ENCODE assay signal across 1 cellular context in the genomic region with DNA sequence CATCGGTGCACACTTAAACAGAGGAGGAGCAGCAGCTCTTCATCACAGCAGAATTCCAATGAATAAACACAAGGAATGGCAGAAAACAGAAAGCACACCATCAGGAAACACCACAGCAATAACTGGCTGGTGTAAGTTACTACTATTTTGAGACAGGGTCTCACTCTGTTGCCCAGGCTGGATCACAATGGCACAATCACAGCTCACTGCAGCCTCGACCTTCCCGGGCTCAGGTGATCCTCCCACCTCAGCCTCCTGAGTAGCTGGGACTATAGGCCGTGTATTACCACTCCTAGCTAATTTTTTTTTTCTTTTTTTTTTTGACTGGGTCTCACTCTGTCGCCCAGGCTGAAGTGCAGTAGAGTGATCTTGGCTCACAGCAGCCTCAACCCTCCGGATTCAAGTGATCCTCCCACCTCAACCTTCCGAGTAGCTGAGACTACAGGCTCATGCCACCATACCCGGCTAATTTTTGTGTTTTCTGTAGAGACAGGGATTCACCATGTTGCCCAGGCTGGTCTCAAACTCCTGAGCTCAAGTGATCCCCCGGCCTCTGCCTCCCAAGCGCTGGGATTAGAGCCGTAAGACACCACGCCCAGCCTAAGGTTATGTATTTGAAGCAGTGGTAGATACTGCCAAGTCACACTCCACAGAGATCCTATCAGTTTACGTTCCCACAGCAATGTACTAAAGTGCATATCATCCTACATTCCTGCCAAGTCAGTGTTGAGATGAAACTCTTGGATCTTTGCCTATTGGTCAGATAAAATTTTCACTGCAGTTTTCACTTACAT.
TF ChIP-seq lines count a peak whose summit lies in the region.

No MANE protein-coding gene starts in this region.

TF ChIP-seq in K562, 482 proteins besides CTCF, POLR2A, EP300 and RAD21 (continues in another document):
- TF ChIP-seq PTTG1 (tag; IDR thresholded peaks at IDR 0.05; ENCODE audit: low read depth) (no peak), SMAD1 (IDR thresholded peaks at IDR 0.05; ENCODE audit: low read depth, low read length, partially characterized antibody) (no peak), KAT8 (IDR thresholded peaks at IDR 0.05; ENCODE audit: low read depth) (no peak), TEAD1 (CRISPR knock-in tag; IDR thresholded peaks at IDR 0.05) (peak in 1 of 2 experiments; percentile 86; a peak in 2 of 4 replicates), ZNF408 (CRISPR knock-in tag; IDR thresholded peaks at IDR 0.05; ENCODE audit: low read depth) (no peak), CBX1 (IDR thresholded peaks at IDR 0.05; ENCODE audit: low read depth) (no peak), RFX5 (IDR thresholded peaks at IDR 0.05; ENCODE audit: low read depth, low read length) (no peak), ZNF124 (CRISPR knock-in tag; IDR thresholded peaks at IDR 0.05) (no peak), EHMT2 (IDR thresholded peaks at IDR 0.05) (no peak), BCL6 (CRISPR knock-in tag; IDR thresholded peaks at IDR 0.05) (no peak), RBM34 (IDR thresholded peaks at IDR 0.05; ENCODE audit: borderline replicate concordance, insufficient read depth, low read length) (no peak), PHB2 (IDR thresholded peaks at IDR 0.05; ENCODE audit: low read depth) (peak; percentile 44; the same call in 1 of the 2 replicates), SMARCA4 (IDR thresholded peaks at IDR 0.05) (peak; percentile 83), HDAC1 (IDR thresholded peaks at IDR 0.05) (0 out of 4 replicates have a peak, but pooled peaks of 1 of the 2 experiments have one; percentile 5), BDP1 (IDR thresholded peaks at IDR 0.05; ENCODE audit: insufficient read depth, insufficient read length) (no peak), NFIC (IDR thresholded peaks at IDR 0.05) (peak; percentile 76), MAFK (IDR thresholded peaks at IDR 0.05; ENCODE audit: low read length) (peak; percentile 89), RCOR1 (IDR thresholded peaks at IDR 0.05; ENCODE audit: borderline replicate concordance in 1 of 2, low read depth in 2 of 2, low read length in 2 of 2) (peak in 1 of 2 experiments; percentile 85; a peak in 2 of 4 replicates), CBFA2T3 (IDR thresholded peaks at IDR 0.05) (peak; percentile 21; the same call in 1 of the 2 replicates), NEUROD1 (IDR thresholded peaks at IDR 0.05; ENCODE audit: borderline replicate concordance, low read depth, low read length, partially characterized antibody) (no peak), ARNT (IDR thresholded peaks at IDR 0.05) (no peak), PTBP1 (IDR thresholded peaks at IDR 0.05; ENCODE audit: low read depth, low read length) (no peak), NONO (IDR thresholded peaks at IDR 0.05; ENCODE audit: low read depth in 2 of 2, low read length in 1 of 2) (no peak), NRF1 (conservative IDR thresholded peaks at IDR 0.05 in 1 of 2, IDR thresholded peaks at IDR 0.05 in 1 of 2) (0 out of 4 replicates have a peak, but pooled peaks of 1 of the 2 experiments have one; percentile 20), BMI1 (IDR thresholded peaks at IDR 0.05; ENCODE audit: low read length) (no peak), ELF1 (tag; IDR thresholded peaks at IDR 0.05) (no peak), RBM17 (IDR thresholded peaks at IDR 0.05; ENCODE audit: borderline replicate concordance, low read depth, low read length) (no peak), PRMT5 (CRISPR knock-in tag; IDR thresholded peaks at IDR 0.05) (no peak), ZNF431 (CRISPR knock-in tag; IDR thresholded peaks at IDR 0.05) (no peak), KAT2B (IDR thresholded peaks at IDR 0.05; ENCODE audit: low read depth, low read length) (no peak), BRF1 (IDR thresholded peaks at IDR 0.05; ENCODE audit: borderline replicate concordance, extremely low read depth, insufficient read length) (no peak), KDM2B (CRISPR knock-in tag; IDR thresholded peaks at IDR 0.05) (no peak), CREM (IDR thresholded peaks at IDR 0.05; ENCODE audit: low read depth) (peak; percentile 52; the same call in 1 of the 2 replicates), ZC3H8 (IDR thresholded peaks at IDR 0.05) (no peak), FOXP1 (CRISPR knock-in tag; IDR thresholded peaks at IDR 0.05) (no peak), ZNF57 (CRISPR knock-in tag; IDR thresholded peaks at IDR 0.05) (no peak), FOXK1 (CRISPR knock-in tag; IDR thresholded peaks at IDR 0.05; ENCODE audit: borderline replicate concordance) (no peak), BRCA1 (IDR thresholded peaks at IDR 0.05) (no peak), BRCA1 (CRISPR knock-in tag; IDR thresholded peaks at IDR 0.05) (no peak), SRSF9 (IDR thresholded peaks at IDR 0.05; ENCODE audit: borderline replicate concordance, low read depth, low read length) (no peak), CBFB (CRISPR knock-in tag; IDR thresholded peaks at IDR 0.05) (no peak), RNF2 (IDR thresholded peaks at IDR 0.05) (peak; percentile 30; the same call in 1 of the 2 replicates), SAFB2 (IDR thresholded peaks at IDR 0.05; ENCODE audit: borderline replicate concordance, low read depth, low read length, severe bottlenecking) (no peak), DNMT1 (IDR thresholded peaks at IDR 0.05) (no peak), NCOA6 (IDR thresholded peaks at IDR 0.05) (no peak), CHD1 (IDR thresholded peaks at IDR 0.05; ENCODE audit: low read length) (no peak), POLR3G (IDR thresholded peaks at IDR 0.05; ENCODE audit: extremely low read depth, insufficient read length, insufficient replicate concordance) (no peak)
- TF ChIP-seq, protein P1, sequence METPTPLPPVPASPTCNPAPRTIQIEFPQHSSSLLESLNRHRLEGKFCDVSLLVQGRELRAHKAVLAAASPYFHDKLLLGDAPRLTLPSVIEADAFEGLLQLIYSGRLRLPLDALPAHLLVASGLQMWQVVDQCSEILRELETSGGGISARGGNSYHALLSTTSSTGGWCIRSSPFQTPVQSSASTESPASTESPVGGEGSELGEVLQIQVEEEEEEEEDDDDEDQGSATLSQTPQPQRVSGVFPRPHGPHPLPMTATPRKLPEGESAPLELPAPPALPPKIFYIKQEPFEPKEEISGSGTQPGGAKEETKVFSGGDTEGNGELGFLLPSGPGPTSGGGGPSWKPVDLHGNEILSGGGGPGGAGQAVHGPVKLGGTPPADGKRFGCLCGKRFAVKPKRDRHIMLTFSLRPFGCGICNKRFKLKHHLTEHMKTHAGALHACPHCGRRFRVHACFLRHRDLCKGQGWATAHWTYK (CRISPR knock-in tag; IDR thresholded peaks at IDR 0.05), result no peak
- TF ChIP-seq, protein P2, sequence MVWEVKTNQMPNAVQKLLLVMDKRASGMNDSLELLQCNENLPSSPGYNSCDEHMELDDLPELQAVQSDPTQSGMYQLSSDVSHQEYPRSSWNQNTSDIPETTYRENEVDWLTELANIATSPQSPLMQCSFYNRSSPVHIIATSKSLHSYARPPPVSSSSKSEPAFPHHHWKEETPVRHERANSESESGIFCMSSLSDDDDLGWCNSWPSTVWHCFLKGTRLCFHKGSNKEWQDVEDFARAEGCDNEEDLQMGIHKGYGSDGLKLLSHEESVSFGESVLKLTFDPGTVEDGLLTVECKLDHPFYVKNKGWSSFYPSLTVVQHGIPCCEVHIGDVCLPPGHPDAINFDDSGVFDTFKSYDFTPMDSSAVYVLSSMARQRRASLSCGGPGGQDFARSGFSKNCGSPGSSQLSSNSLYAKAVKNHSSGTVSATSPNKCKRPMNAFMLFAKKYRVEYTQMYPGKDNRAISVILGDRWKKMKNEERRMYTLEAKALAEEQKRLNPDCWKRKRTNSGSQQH (CRISPR knock-in tag; IDR thresholded peaks at IDR 0.05), result no peak
- TF ChIP-seq, protein P3, sequence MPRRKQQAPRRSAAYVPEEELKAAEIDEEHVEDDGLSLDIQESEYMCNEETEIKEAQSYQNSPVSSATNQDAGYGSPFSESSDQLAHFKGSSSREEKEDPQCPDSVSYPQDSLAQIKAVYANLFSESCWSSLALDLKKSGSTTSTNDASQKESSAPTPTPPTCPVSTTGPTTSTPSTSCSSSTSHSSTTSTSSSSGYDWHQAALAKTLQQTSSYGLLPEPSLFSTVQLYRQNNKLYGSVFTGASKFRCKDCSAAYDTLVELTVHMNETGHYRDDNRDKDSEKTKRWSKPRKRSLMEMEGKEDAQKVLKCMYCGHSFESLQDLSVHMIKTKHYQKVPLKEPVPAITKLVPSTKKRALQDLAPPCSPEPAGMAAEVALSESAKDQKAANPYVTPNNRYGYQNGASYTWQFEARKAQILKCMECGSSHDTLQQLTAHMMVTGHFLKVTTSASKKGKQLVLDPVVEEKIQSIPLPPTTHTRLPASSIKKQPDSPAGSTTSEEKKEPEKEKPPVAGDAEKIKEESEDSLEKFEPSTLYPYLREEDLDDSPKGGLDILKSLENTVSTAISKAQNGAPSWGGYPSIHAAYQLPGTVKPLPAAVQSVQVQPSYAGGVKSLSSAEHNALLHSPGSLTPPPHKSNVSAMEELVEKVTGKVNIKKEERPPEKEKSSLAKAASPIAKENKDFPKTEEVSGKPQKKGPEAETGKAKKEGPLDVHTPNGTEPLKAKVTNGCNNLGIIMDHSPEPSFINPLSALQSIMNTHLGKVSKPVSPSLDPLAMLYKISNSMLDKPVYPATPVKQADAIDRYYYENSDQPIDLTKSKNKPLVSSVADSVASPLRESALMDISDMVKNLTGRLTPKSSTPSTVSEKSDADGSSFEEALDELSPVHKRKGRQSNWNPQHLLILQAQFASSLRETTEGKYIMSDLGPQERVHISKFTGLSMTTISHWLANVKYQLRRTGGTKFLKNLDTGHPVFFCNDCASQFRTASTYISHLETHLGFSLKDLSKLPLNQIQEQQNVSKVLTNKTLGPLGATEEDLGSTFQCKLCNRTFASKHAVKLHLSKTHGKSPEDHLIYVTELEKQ (CRISPR knock-in tag; IDR thresholded peaks at IDR 0.05), result no peak
- TF ChIP-seq, protein P4, sequence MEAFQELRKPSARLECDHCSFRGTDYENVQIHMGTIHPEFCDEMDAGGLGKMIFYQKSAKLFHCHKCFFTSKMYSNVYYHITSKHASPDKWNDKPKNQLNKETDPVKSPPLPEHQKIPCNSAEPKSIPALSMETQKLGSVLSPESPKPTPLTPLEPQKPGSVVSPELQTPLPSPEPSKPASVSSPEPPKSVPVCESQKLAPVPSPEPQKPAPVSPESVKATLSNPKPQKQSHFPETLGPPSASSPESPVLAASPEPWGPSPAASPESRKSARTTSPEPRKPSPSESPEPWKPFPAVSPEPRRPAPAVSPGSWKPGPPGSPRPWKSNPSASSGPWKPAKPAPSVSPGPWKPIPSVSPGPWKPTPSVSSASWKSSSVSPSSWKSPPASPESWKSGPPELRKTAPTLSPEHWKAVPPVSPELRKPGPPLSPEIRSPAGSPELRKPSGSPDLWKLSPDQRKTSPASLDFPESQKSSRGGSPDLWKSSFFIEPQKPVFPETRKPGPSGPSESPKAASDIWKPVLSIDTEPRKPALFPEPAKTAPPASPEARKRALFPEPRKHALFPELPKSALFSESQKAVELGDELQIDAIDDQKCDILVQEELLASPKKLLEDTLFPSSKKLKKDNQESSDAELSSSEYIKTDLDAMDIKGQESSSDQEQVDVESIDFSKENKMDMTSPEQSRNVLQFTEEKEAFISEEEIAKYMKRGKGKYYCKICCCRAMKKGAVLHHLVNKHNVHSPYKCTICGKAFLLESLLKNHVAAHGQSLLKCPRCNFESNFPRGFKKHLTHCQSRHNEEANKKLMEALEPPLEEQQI (IDR thresholded peaks at IDR 0.05), result no peak
- TF ChIP-seq, protein P5, sequence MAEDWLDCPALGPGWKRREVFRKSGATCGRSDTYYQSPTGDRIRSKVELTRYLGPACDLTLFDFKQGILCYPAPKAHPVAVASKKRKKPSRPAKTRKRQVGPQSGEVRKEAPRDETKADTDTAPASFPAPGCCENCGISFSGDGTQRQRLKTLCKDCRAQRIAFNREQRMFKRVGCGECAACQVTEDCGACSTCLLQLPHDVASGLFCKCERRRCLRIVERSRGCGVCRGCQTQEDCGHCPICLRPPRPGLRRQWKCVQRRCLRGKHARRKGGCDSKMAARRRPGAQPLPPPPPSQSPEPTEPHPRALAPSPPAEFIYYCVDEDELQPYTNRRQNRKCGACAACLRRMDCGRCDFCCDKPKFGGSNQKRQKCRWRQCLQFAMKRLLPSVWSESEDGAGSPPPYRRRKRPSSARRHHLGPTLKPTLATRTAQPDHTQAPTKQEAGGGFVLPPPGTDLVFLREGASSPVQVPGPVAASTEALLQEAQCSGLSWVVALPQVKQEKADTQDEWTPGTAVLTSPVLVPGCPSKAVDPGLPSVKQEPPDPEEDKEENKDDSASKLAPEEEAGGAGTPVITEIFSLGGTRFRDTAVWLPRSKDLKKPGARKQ (CRISPR knock-in tag; IDR thresholded peaks at IDR 0.05), result no peak
- TF ChIP-seq, protein P6, sequence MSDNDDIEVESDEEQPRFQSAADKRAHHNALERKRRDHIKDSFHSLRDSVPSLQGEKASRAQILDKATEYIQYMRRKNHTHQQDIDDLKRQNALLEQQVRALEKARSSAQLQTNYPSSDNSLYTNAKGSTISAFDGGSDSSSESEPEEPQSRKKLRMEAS (CRISPR knock-in tag; IDR thresholded peaks at IDR 0.05), result no peak
- TF ChIP-seq, protein P7, sequence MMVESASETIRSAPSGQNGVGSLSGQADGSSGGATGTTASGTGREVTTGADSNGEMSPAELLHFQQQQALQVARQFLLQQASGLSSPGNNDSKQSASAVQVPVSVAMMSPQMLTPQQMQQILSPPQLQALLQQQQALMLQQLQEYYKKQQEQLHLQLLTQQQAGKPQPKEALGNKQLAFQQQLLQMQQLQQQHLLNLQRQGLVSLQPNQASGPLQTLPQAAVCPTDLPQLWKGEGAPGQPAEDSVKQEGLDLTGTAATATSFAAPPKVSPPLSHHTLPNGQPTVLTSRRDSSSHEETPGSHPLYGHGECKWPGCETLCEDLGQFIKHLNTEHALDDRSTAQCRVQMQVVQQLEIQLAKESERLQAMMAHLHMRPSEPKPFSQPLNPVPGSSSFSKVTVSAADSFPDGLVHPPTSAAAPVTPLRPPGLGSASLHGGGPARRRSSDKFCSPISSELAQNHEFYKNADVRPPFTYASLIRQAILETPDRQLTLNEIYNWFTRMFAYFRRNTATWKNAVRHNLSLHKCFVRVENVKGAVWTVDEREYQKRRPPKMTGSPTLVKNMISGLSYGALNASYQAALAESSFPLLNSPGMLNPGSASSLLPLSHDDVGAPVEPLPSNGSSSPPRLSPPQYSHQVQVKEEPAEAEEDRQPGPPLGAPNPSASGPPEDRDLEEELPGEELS (CRISPR knock-in tag; IDR thresholded peaks at IDR 0.05; ENCODE audit: borderline replicate concordance), result no peak
- TF ChIP-seq, protein P8, sequence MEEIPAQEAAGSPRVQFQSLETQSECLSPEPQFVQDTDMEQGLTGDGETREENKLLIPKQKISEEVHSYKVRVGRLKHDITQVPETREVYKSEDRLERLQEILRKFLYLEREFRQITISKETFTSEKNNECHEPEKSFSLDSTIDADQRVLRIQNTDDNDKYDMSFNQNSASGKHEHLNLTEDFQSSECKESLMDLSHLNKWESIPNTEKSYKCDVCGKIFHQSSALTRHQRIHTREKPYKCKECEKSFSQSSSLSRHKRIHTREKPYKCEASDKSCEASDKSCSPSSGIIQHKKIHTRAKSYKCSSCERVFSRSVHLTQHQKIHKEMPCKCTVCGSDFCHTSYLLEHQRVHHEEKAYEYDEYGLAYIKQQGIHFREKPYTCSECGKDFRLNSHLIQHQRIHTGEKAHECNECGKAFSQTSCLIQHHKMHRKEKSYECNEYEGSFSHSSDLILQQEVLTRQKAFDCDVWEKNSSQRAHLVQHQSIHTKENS (CRISPR knock-in tag; IDR thresholded peaks at IDR 0.05), result no peak
